11 cellular contexts compared by ENCODE assay signal in the genomic region with DNA sequence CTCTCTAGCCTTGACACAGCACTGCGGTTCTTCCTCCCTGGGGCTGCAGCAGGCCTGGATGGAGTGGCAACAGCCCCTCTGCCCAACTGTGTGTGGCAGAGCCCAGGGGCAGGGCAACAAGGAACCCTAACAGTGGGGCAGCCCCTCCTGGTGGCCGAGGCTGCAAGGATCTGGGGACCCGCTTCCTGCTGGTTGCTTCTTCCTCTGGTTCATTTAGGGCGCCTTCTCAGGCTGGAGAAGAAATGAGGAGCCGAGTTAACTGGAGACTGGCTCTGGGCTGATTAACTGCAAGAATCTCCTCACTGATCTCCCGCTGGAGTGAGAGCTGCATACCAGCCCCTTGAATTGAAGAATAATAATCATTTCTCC.
DNase-seq lines count a peak whose midpoint lies in the region; ATAC-seq, FAIRE-seq and TF ChIP-seq lines count a peak whose summit lies in the region.
"Had no signal": no experiment of that assay in that cellular context is flagged by ENCODE, and none has a peak within 500 bp of the region (broad histone marks: within the 10 kb centered on the region; RNA-seq: fewer than 3 reads in every experiment).

No MANE protein-coding gene starts in this region.

- H3K36me3 ChIP-seq in astrocyte (ENCODE audit: insufficient read depth, low read length): no peaks in the 10 kb centered on the region

- H3K27ac Mint-ChIP-seq in astrocyte (ENCODE audit: unreplicated experiment): peak overlapping the region; percentile 43
- peak overlapping the region; percentile 67 for H3K27ac Mint-ChIP-seq in type B pancreatic cell

- peak overlapping the region; percentile 0 for H3K9ac ChIP-seq in astrocyte (ENCODE audit: low read length)

- H3K9me3 Mint-ChIP-seq in astrocyte (ENCODE audit: unreplicated experiment) (peaks cover 2% of the 10 kb centered on the region), type B pancreatic cell (no peaks in the 10 kb centered on the region)

- no peak overlapping the region for H3K4me3 ChIP-seq in astrocyte (ENCODE audit: insufficient read depth, low read depth, low read length)
- H3K4me3 ChIP-seq: mucosa of descending colon had no signal

- no peaks in the 10 kb centered on the region for H3K79me2 ChIP-seq in astrocyte (ENCODE audit: insufficient read depth, low read length)

- H3K36me3 Mint-ChIP-seq in astrocyte (ENCODE audit: low read depth, unreplicated experiment) (peaks cover 2% of the 10 kb centered on the region), type B pancreatic cell (no peaks in the 10 kb centered on the region)

- ATAC-seq in HG03039 (IDR thresholded peaks at IDR 0.05; ENCODE audit: unreplicated experiment) (no peak), HG02678 (IDR thresholded peaks at IDR 0.05; ENCODE audit: unreplicated experiment) (no peak)

- H2AFZ ChIP-seq in astrocyte (ENCODE audit: low read depth, low read length): peak overlapping the region; percentile 29

- H3K4me1 Mint-ChIP-seq in astrocyte (ENCODE audit: low read depth, unreplicated experiment) (peaks cover 9% of the 10 kb centered on the region), type B pancreatic cell (ENCODE audit: unreplicated experiment) (peaks cover 9% of the 10 kb centered on the region)

- H3K9me3 ChIP-seq in astrocyte (ENCODE audit: insufficient read depth, low read depth, low read length): peaks cover 6% of the 10 kb centered on the region
- H3K9me3 ChIP-seq: mucosa of descending colon had no signal

- H3K4me3 Mint-ChIP-seq in astrocyte (ENCODE audit: unreplicated experiment): no peak overlapping the region
- no peak overlapping the region for H3K4me3 Mint-ChIP-seq in type B pancreatic cell

- H4K20me1 ChIP-seq in astrocyte (ENCODE audit: insufficient read depth, low read length): no peaks in the 10 kb centered on the region

- H3K4me1 ChIP-seq in astrocyte (ENCODE audit: insufficient read depth, low read length): peaks cover 5% of the 10 kb centered on the region

- H3K27me3 Mint-ChIP-seq in astrocyte (ENCODE audit: low read depth, unreplicated experiment) (peaks cover 20% of the 10 kb centered on the region), type B pancreatic cell (peaks cover 7% of the 10 kb centered on the region)

- no peak for TF ChIP-seq CTCF in astrocyte (IDR thresholded peaks at IDR 0.05; ENCODE audit: insufficient read depth, low read depth, low read length)
- TF ChIP-seq CTCF in type B pancreatic cell (conservative IDR thresholded peaks at IDR 0.05): peak; percentile 28

- H3K27me3 ChIP-seq in astrocyte (ENCODE audit: insufficient read depth, low read length): no peaks in the 10 kb centered on the region

- DNase-seq in NOMO-1 (lab: John Stamatoyannopoulos, UW; ENCODE audit: unreplicated experiment in 2 of 2) (peak; percentile 9 to 13), NOMO-1 treated with dmso at 0.1 percent for 144 hours (lab: John Stamatoyannopoulos, UW; ENCODE audit: unreplicated experiment) (no peak), astrocyte (ENCODE audit: low read depth) (no peak), islet precursor cell (peak; percentile 67), type B pancreatic cell (ENCODE audit: extremely low spot score, unreplicated experiment) (no peak), NCI-H146 treated with DMSO at 0.1 percent for 48 hours (lab: John Stamatoyannopoulos, UW; ENCODE audit: unreplicated experiment) (no peak)
- DNase-seq: activated naive CD4-positive, alpha-beta T cell treated with anti-CD3 and anti-CD28 coated beads, Interleukin-2, amount 50 U/mL, for 16 hours; stimulated activated CD4-positive, alpha-beta T cell treated with anti-CD3 and anti-CD28 coated beads, Interleukin-2, amount 100 ng/mL, for 48 hours had no signal

- H3K4me2 ChIP-seq in astrocyte (ENCODE audit: low read length): no peak overlapping the region

- peak; percentile 20 for FAIRE-seq in astrocyte (lab: Jason Lieb, UNC)

- H3K27ac ChIP-seq in astrocyte (ENCODE audit: low read depth, low read length): no peak overlapping the region

Comparison
In these comparisons a context has a peak if more than half of its experiments do, and no peak if none do; other contexts are left out.
1. DNase-seq: peak in NOMO-1 (2 of 2) and islet precursor cell (single experiment); none in NOMO-1 treated with dmso at 0.1 percent for 144 hours (single experiment), astrocyte (single experiment), type B pancreatic cell (single experiment) and NCI-H146 treated with DMSO at 0.1 percent for 48 hours (single experiment).